ENCODE assay signal across 8 cellular contexts in the genomic region with DNA sequence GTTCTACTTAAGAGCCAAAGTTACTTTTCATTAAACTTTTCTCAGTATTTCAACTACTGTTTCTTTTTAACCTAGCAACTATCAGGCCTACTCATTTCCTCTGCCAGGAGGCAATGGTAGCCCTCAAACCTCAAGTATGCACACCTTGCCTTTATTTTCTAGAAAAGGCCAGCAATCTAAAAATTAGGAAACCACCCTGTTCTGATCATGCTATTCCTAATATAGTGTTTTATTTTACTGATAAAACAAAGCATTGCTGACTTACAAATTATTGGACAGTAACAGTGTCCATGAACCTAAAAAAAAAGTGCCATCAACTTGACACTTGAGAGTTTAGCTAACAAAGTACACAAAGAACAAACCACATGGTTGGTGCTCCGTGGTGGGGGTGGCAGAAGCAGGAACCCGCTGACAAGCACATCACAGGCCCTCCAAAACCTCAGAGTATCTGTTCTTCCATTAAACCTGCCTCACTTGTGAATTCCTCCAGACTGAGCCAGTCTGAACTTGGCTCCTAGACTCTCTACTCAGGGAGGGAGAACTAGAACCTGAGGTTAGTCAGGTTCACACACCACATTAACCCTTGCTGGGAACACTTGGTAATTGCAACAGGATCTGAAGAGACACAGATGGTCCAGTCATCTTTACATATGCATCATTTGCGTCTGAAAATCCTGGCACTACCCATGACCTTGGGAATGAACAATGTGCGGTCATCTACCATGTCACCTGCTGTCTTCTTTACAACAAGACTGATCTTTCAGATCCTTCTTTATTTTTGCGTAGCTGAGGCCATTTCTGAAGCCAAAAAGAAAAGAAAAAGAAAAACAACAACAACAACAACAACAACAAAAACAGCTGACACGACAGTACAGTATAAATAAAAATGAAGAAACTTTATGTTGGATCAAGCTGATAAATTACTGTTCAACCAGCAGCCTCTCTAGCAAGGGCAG. TPM values are rescaled to one million over a fixed set of nuclear protein-coding genes. Genes with fewer than 3 reads are reported as not detected.
DNase-seq lines count a peak whose midpoint lies in the region; ATAC-seq and TF ChIP-seq lines count a peak whose summit lies in the region.

No MANE protein-coding gene starts in this region.

- H3K4me3 Mint-ChIP-seq in activated naive CD8-positive, alpha-beta T cell treated with anti-CD3 and anti-CD28 coated beads for 36 hours: peak overlapping the region; percentile 75
- H3K4me3 Mint-ChIP-seq in nephron progenitor cell: no peak overlapping the region

- H3K4me1 ChIP-seq in Panc1 (ENCODE audit: control insufficient read depth, insufficient read depth, low read length) (peaks cover 37% of the 10 kb centered on the region), mucosa of descending colon (ENCODE audit: low read depth) (no peaks in the 10 kb centered on the region)

- H3K27me3 ChIP-seq in Panc1 (ENCODE audit: control insufficient read depth, insufficient read depth, low read length): no peaks in the 10 kb centered on the region

- peak overlapping the region; percentile 84 for H3K27ac ChIP-seq in Panc1 (ENCODE audit: low read length)

- H3K4me1 Mint-ChIP-seq in activated naive CD8-positive, alpha-beta T cell treated with anti-CD3 and anti-CD28 coated beads for 36 hours: peaks cover 83% of the 10 kb centered on the region
- peaks cover 36% of the 10 kb centered on the region for H3K4me1 Mint-ChIP-seq in nephron progenitor cell

- CTCF ChIA-PET in Panc1 (lab: Charles Lee): no interaction called here

- peak overlapping the region in 1 of 2 experiments; percentile 27; a peak in 2 of 4 replicates for H3K4me3 ChIP-seq in Panc1 (ENCODE audit: low read depth in 2 of 2, low read length in 2 of 2)
- H3K4me3 ChIP-seq in mucosa of descending colon: no peak overlapping the region

- H3K36me3 ChIP-seq in Panc1 (ENCODE audit: control insufficient read depth, insufficient read depth, low read length): no peaks in the 10 kb centered on the region
- no peaks in the 10 kb centered on the region for H3K36me3 ChIP-seq in mucosa of descending colon (ENCODE audit: low read depth)

- ATAC-seq in GM21447 (IDR thresholded peaks at IDR 0.05; ENCODE audit: unreplicated experiment) (peak; percentile 27), Panc1 (peak; percentile 72), mucosa of descending colon (peak; percentile 69)

- TF ChIP-seq CTCF in Panc1 (IDR thresholded peaks at IDR 0.05) (no peak), mucosa of descending colon (IDR thresholded peaks at IDR 0.05) (no peak), nephron progenitor cell (IDR thresholded peaks at IDR 0.05) (no peak)

- H3K9me3 ChIP-seq in Panc1 (ENCODE audit: control insufficient read depth, insufficient read depth, low read depth, low read length) (no peaks in the 10 kb centered on the region), mucosa of descending colon (no peaks in the 10 kb centered on the region)

- H3K36me3 Mint-ChIP-seq in activated naive CD8-positive, alpha-beta T cell treated with anti-CD3 and anti-CD28 coated beads for 36 hours: peaks cover 23% of the 10 kb centered on the region
- H3K36me3 Mint-ChIP-seq in nephron progenitor cell (ENCODE audit: low read depth): peaks cover 9% of the 10 kb centered on the region

- intact Hi-C loops in Panc1 (cut with micrococcal nuclease; ENCODE audit: unreplicated experiment): no loop called here
- intact Hi-C loops in mucosa of descending colon (cut with DNase I, micrococcal nuclease): no loop called here

- POLR2A ChIA-PET in Panc1 (lab: Charles Lee): no interaction called here

- peak overlapping the region; percentile 99 for H3K27ac Mint-ChIP-seq in activated naive CD8-positive, alpha-beta T cell treated with anti-CD3 and anti-CD28 coated beads for 36 hours
- no peak overlapping the region for H3K27ac Mint-ChIP-seq in nephron progenitor cell

- in situ Hi-C loops in ACHN (cut with HindIII; ENCODE audit: low pct_ligation_motif_present, low pct_unique_long_range_greater_than_20kb, low sequenced_read_pairs): no loop called here
- in situ Hi-C loops in Panc1 (cut with HindIII; ENCODE audit: low pct_unique_long_range_greater_than_20kb, low sequenced_read_pairs): no loop called here

- no peaks in the 10 kb centered on the region for H3K9me3 Mint-ChIP-seq in activated naive CD8-positive, alpha-beta T cell treated with anti-CD3 and anti-CD28 coated beads for 36 hours
- peaks cover 7% of the 10 kb centered on the region for H3K9me3 Mint-ChIP-seq in nephron progenitor cell

- no peaks in the 10 kb centered on the region for H3K27me3 Mint-ChIP-seq in activated naive CD8-positive, alpha-beta T cell treated with anti-CD3 and anti-CD28 coated beads for 36 hours
- no peaks in the 10 kb centered on the region for H3K27me3 Mint-ChIP-seq in nephron progenitor cell (ENCODE audit: low read depth, poor library complexity)

- BruUV-seq in Panc1 (replicated peaks; lab: Mats Ljungman, UMichigan): no TSS peak

- peak; percentile 64 for DNase-seq in ACHN
- peak; percentile 39 for DNase-seq in Panc1 (ENCODE audit: low read depth, low spot score)
- peak; percentile 67 for DNase-seq in activated naive CD8-positive, alpha-beta T cell treated with anti-CD3 and anti-CD28 coated beads for 36 hours
- DNase-seq in mucosa of descending colon: no peak
- DNase-seq in NCI-H524 (lab: John Stamatoyannopoulos, UW): no peak
- DNase-seq in DMS153 (lab: John Stamatoyannopoulos, UW): no peak
- no peak for DNase-seq in nephron progenitor cell

RNA-seq across cellular contexts. Expression of a gene that starts 31.9 kb away (rescaled TPM):
- 25.2 TPM for total RNA-seq in Panc1 (2021; ENCODE audit: unreplicated experiment)
- 16.8 TPM for polyA plus RNA-seq in Panc1 (2012; ENCODE audit: insufficient read length)
- 100 to 1,000 TPM; 111 to 118 TPM for total RNA-seq in activated naive CD8-positive, alpha-beta T cell treated with anti-CD3 and anti-CD28 coated beads for 36 hours
- total RNA-seq in mucosa of descending colon: 10 to 100 TPM; 17.2 to 29.4 (median 21.2) TPM

Comparison
In these comparisons a context has a peak if more than half of its experiments do, and no peak if none do; other contexts are left out.
1. DNase-seq: peak in ACHN (single experiment), Panc1 (single experiment) and activated naive CD8-positive, alpha-beta T cell treated with anti-CD3 and anti-CD28 coated beads for 36 hours (single experiment); none in mucosa of descending colon (0 of 3), NCI-H524 (0 of 2), DMS153 (single experiment) and nephron progenitor cell (single experiment).
2. Peak in every context shown above with its lines, with median percentiles within 50 percentile points of each other: ATAC-seq.